1 cellular context compared by ENCODE assay signal in the genomic region with DNA sequence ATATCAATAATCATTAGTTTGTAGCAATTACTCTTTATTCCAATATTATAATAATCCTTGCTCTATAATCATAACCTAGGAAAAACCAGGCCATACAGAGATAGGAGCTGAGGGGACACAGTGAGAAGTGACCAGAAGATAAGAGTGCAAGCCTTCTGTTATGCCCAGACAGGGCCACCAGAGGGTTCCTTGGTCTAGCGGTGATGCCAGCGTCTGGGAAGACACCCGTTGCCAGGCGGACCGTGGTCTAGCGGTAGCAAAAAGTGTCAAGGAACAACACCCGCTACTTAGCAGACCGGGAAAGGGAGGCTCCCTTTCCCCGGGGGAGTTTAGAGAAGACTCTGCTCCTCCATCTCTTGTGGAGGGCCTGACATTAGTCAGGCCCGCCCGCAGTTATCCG.
TF ChIP-seq lines count a peak whose summit lies in the region.

No MANE protein-coding gene starts in this region.

TF ChIP-seq in HepG2, 621 proteins besides CTCF, POLR2A, EP300 and RAD21:
- TF ChIP-seq, protein P1, sequence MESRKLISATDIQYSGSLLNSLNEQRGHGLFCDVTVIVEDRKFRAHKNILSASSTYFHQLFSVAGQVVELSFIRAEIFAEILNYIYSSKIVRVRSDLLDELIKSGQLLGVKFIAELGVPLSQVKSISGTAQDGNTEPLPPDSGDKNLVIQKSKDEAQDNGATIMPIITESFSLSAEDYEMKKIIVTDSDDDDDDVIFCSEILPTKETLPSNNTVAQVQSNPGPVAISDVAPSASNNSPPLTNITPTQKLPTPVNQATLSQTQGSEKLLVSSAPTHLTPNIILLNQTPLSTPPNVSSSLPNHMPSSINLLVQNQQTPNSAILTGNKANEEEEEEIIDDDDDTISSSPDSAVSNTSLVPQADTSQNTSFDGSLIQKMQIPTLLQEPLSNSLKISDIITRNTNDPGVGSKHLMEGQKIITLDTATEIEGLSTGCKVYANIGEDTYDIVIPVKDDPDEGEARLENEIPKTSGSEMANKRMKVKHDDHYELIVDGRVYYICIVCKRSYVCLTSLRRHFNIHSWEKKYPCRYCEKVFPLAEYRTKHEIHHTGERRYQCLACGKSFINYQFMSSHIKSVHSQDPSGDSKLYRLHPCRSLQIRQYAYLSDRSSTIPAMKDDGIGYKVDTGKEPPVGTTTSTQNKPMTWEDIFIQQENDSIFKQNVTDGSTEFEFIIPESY (CRISPR knock-in tag; IDR thresholded peaks at IDR 0.05): peak; percentile 97
